In genomic region chr10:69092959-69093850, GRCh38 we compare ENCODE assay signal across 8 cellular contexts. TPM values are rescaled to one million over a fixed set of nuclear protein-coding genes. Genes with fewer than 3 reads are reported as not detected.
DNase-seq lines count a peak whose midpoint lies in the region; ATAC-seq and TF ChIP-seq lines count a peak whose summit lies in the region.

No MANE protein-coding gene starts in this region.

- H3K27me3 ChIP-seq in BE2C = no peaks in the 10 kb centered on the region

- H3K36me3 ChIP-seq in BE2C = no peaks in the 10 kb centered on the region

- no peaks in the 10 kb centered on the region for H3K4me1 ChIP-seq in BE2C

- H3K9me3 ChIP-seq in BE2C = no peaks in the 10 kb centered on the region

- DNase-seq in BE2C (peak; percentile 74), NCI-H1930 (lab: John Stamatoyannopoulos, UW) (peak; percentile 7 to 32), T-helper 22 cell (ENCODE audit: low read depth) (peak; percentile 65), astrocyte of the hippocampus (ENCODE audit: low read depth, low spot score) (peak; percentile 89), iPS DF 19.7 (ENCODE audit: low read depth, low spot score) (peak; percentile 73), GOT3 (lab: John Stamatoyannopoulos, UW) (no peak)
- peak; percentile 57 for DNase-seq in stimulated activated CD4-positive, alpha-beta T cell treated with anti-CD3 and anti-CD28 coated beads, Interleukin-12 subunit alpha, Interleukin-12 subunit beta, amount 100 ng/mL, for 4 hours

- TF ChIP-seq CTCF in BE2C (IDR thresholded peaks at IDR 0.05; ENCODE audit: low read depth, low read length) = peak; percentile 79

- H3K4me3 ChIP-seq in BE2C (ENCODE audit: low read depth, low read length) = no peak overlapping the region

- ATAC-seq in GM21526 (IDR thresholded peaks at IDR 0.05; ENCODE audit: low FRiP score, unreplicated experiment) = peak; percentile 34

RNA-seq across cellular contexts. Expression of gene SRGN, which starts 5.3 kb away (rescaled TPM):
- polyA plus RNA-seq in BE2C (2012; ENCODE audit: insufficient read depth, insufficient read length, low read depth) = not detected

RNA-seq across cellular contexts. Expression of gene VPS26A, which starts 30.8 kb away (rescaled TPM):
- 21.3 TPM for polyA plus RNA-seq in BE2C (2012; ENCODE audit: insufficient read depth, insufficient read length, low read depth)
